ENCODE assay signal across 11 cellular contexts in genomic region chr1:217027403-217028080, GRCh38.
A peak's percentile ranks its signal among the peaks of the same experiment; 100 is the strongest.
DNase-seq lines count a peak whose midpoint lies in the region; ATAC-seq and TF ChIP-seq lines count a peak whose summit lies in the region.
"Had no signal": no experiment of that assay in that cellular context is flagged by ENCODE, and none has a peak within 500 bp of the region (broad histone marks: within the 10 kb centered on the region; RNA-seq: fewer than 3 reads in every experiment).

No MANE protein-coding gene starts in this region.

- TF ChIP-seq POLR2A in NB4 (IDR thresholded peaks at IDR 0.05; ENCODE audit: extremely low read depth, insufficient read length): no peak

- no peak overlapping the region for H3K4me3 Mint-ChIP-seq in activated CD4-positive, alpha-beta memory T cell treated with anti-CD3 and anti-CD28 coated beads for 36 hours
- H3K4me3 Mint-ChIP-seq: activated B cell treated with CpG ODN at 0.5 μM for 24 hours; activated naive CD8-positive, alpha-beta T cell had no signal

- H3K9me3 Mint-ChIP-seq in activated CD4-positive, alpha-beta memory T cell treated with anti-CD3 and anti-CD28 coated beads for 36 hours: no peaks in the 10 kb centered on the region

- no peaks in the 10 kb centered on the region for H3K27me3 Mint-ChIP-seq in activated CD4-positive, alpha-beta memory T cell treated with anti-CD3 and anti-CD28 coated beads for 36 hours
- H3K27me3 Mint-ChIP-seq: activated B cell treated with CpG ODN at 0.5 μM for 24 hours; activated naive CD8-positive, alpha-beta T cell had no signal

- intact Hi-C loops in activated CD4-positive, alpha-beta memory T cell treated with anti-CD3 and anti-CD28 coated beads for 36 hours (cut with micrococcal nuclease): no loop called here

- TF ChIP-seq CTCF in GM10266 (IDR thresholded peaks at IDR 0.05; ENCODE audit: control insufficient read depth, insufficient read depth, low read depth, missing control alignments) (no peak), NB4 (IDR thresholded peaks at IDR 0.05; ENCODE audit: low read depth, low read length) (no peak)

- CTCF ChIA-PET in activated CD4-positive, alpha-beta memory T cell treated with anti-CD3 and anti-CD28 coated beads for 36 hours (lab: Charles Lee): no interaction called here

- ATAC-seq in GM19455 (IDR thresholded peaks at IDR 0.05; ENCODE audit: unreplicated experiment): peak; percentile 96
- peak; percentile 94 for ATAC-seq in HG02981 (IDR thresholded peaks at IDR 0.05; ENCODE audit: unreplicated experiment)

- H3K4me1 Mint-ChIP-seq in activated CD4-positive, alpha-beta memory T cell treated with anti-CD3 and anti-CD28 coated beads for 36 hours (ENCODE audit: low read depth): no peaks in the 10 kb centered on the region

- POLR2A ChIA-PET in activated CD4-positive, alpha-beta memory T cell treated with anti-CD3 and anti-CD28 coated beads for 36 hours (lab: Charles Lee): no interaction called here

- no peaks in the 10 kb centered on the region for H3K36me3 Mint-ChIP-seq in activated CD4-positive, alpha-beta memory T cell treated with anti-CD3 and anti-CD28 coated beads for 36 hours
- H3K36me3 Mint-ChIP-seq: activated naive CD8-positive, alpha-beta T cell had no signal

- peak; percentile 4 for DNase-seq in GM10266 (ENCODE audit: extremely low spot score)
- peak; percentile 50 for DNase-seq in NB4 (ENCODE audit: low read depth)
- no peak for DNase-seq in effector CD4-positive, alpha-beta T cell
- DNase-seq in DMS 273 treated with DMSO at 0.1 percent for 48 hours (lab: John Stamatoyannopoulos, UW): no peak
- DNase-seq in activated CD4-positive, alpha-beta memory T cell treated with anti-CD3 and anti-CD28 coated beads for 36 hours: no peak
- no peak for DNase-seq in NCI-H82 treated with DMSO at 0.1 percent for 48 hours (lab: John Stamatoyannopoulos, UW; ENCODE audit: unreplicated experiment)
- DNase-seq: activated B cell treated with CpG ODN at 0.5 μM for 24 hours, KG1 had no signal

- H3K27ac Mint-ChIP-seq in activated CD4-positive, alpha-beta memory T cell treated with anti-CD3 and anti-CD28 coated beads for 36 hours: no peak overlapping the region
- H3K27ac Mint-ChIP-seq: activated B cell treated with CpG ODN at 0.5 μM for 24 hours; activated naive CD8-positive, alpha-beta T cell had no signal

- H3K4me3 ChIP-seq in NB4 (ENCODE audit: low read depth, low read length): no peak overlapping the region

Comparison
In these comparisons a context has a peak if more than half of its experiments do, and no peak if none do; other contexts are left out.
1. DNase-seq: peak in GM10266 (single experiment) and NB4 (single experiment); none in effector CD4-positive, alpha-beta T cell (single experiment), DMS 273 treated with DMSO at 0.1 percent for 48 hours (single experiment), activated CD4-positive, alpha-beta memory T cell treated with anti-CD3 and anti-CD28 coated beads for 36 hours (single experiment) and NCI-H82 treated with DMSO at 0.1 percent for 48 hours (single experiment).